In genomic region chr10:116787893-116788665, GRCh38 we compare ENCODE assay signal across 8 cellular contexts. TPM values are rescaled to one million over a fixed set of nuclear protein-coding genes. Genes with fewer than 3 reads are reported as not detected.
DNase-seq lines count a peak whose midpoint lies in the region; ATAC-seq and TF ChIP-seq lines count a peak whose summit lies in the region.

No MANE protein-coding gene starts in this region.

- no peaks in the 10 kb centered on the region for H3K36me3 Mint-ChIP-seq in Calu3 (ENCODE audit: insufficient read depth, unreplicated experiment)

- H3K27me3 Mint-ChIP-seq in Calu3 (ENCODE audit: unreplicated experiment), result peaks cover 12% of the 10 kb centered on the region

- no peak for TF ChIP-seq EP300 in ovary (IDR thresholded peaks at IDR 0.05)

- peak; percentile 73 for DNase-seq in Calu3
- peak; percentile 39 for DNase-seq in HuH-7.5 (ENCODE audit: low spot score)
- DNase-seq in SK-MEL-5 (ENCODE audit: low read depth, low spot score), result peak; percentile 69
- DNase-seq in activated naive CD4-positive, alpha-beta T cell (lab: John Stamatoyannopoulos, UW), result peak; percentile 34 to 74 (median 62)
- peak; percentile 18 for DNase-seq in glomerular endothelial cell (ENCODE audit: extremely low read depth, low read depth, low spot score)
- DNase-seq in ovary, result peak; percentile 81 to 93 (median 90)
- DNase-seq in thyroid gland, result peak; percentile 83 to 87

- no peaks in the 10 kb centered on the region for H3K36me3 ChIP-seq in ovary
- no peaks in the 10 kb centered on the region for H3K36me3 ChIP-seq in thyroid gland

- H3K9me3 Mint-ChIP-seq in Calu3 (ENCODE audit: low read depth, unreplicated experiment), result no peaks in the 10 kb centered on the region

- H3K4me1 ChIP-seq in ovary (ENCODE audit: insufficient read depth) (no peaks in the 10 kb centered on the region), thyroid gland (peaks cover 7 to 10% of the 10 kb centered on the region in 2 donors)

- no peak for TF ChIP-seq POLR2A in ovary (IDR thresholded peaks at IDR 0.05)
- TF ChIP-seq POLR2A in thyroid gland (IDR thresholded peaks at IDR 0.05), result no peak

- H3K27ac ChIP-seq in ovary, result no peak overlapping the region
- H3K27ac ChIP-seq in thyroid gland, result peak overlapping the region in 2 of 3 donors; percentile 25 to 69

- BruUV-seq in Calu3 (replicated peaks; lab: Mats Ljungman, UMichigan), result no TSS peak

- H3K4me3 Mint-ChIP-seq in Calu3 (ENCODE audit: low read depth, unreplicated experiment), result peak overlapping the region; percentile 44

- peak; percentile 86 for ATAC-seq in GM21423 (IDR thresholded peaks at IDR 0.05; ENCODE audit: unreplicated experiment)

- no peaks in the 10 kb centered on the region for H3K27me3 ChIP-seq in ovary
- H3K27me3 ChIP-seq in thyroid gland, result no peaks in the 10 kb centered on the region

- no peak overlapping the region for H3K27ac Mint-ChIP-seq in Calu3 (ENCODE audit: unreplicated experiment)

- H3K4me3 ChIP-seq in ovary, result no peak overlapping the region
- H3K4me3 ChIP-seq in thyroid gland (replicated peaks in 1 of 3), result peak overlapping the region in 1 of 3 donors; percentile 28

- intact Hi-C loops in Calu3 (cut with micrococcal nuclease; ENCODE audit: unreplicated experiment), result loop anchor here (1.0 kb wide), 2 partner anchors 106 to 161 kb away; no protein-coding TSS in a partner anchor
- intact Hi-C loops in ovary (cut with DNase I), result loop anchor here (1.0 to 10.0 kb wide), 6 partner anchors 44 to 163 kb away; partner anchors contain the start of gene PNLIPRP2 (in 1 of the 4)
- intact Hi-C loops in thyroid gland (cut with DNase I), result loop anchor here (5.0 kb wide), 1 partner anchor 106 kb away; no protein-coding TSS in a partner anchor

- in situ Hi-C loops in SK-MEL-5 (cut with HindIII; ENCODE audit: low pct_unique_long_range_greater_than_20kb, low sequenced_read_pairs), result no loop called here

- no peaks in the 10 kb centered on the region for H3K4me1 Mint-ChIP-seq in Calu3 (ENCODE audit: low read depth, unreplicated experiment)

- CTCF ChIA-PET in Calu3 (lab: Charles Lee), result interaction anchor here (0.8 to 2.5 kb wide), 8 partner anchors 10 to 387 kb away, joined by 3 to 13 read pairs (median 5); no protein-coding TSS in a partner anchor

- H3K9me3 ChIP-seq in ovary (no peaks in the 10 kb centered on the region), thyroid gland (no peaks in the 10 kb centered on the region)

- peak; percentile 93 for TF ChIP-seq CTCF in Calu3 (IDR thresholded peaks at IDR 0.05; ENCODE audit: unreplicated experiment)
- TF ChIP-seq CTCF in ovary (IDR thresholded peaks at IDR 0.05), result peak; percentile 94 to 96 (median 96)
- TF ChIP-seq CTCF in thyroid gland (IDR thresholded peaks at IDR 0.05), result peak; percentile 94 to 99 (median 98)

- 4 to 6% (median 5%) methylated on average over 29 of the region's 29 CpGs for WGBS in ovary, 3 donors
- 1 to 2% methylated on average over 29 of the region's 29 CpGs for WGBS in thyroid gland, 2 donors

RNA-seq across cellular contexts. Expression of gene HSPA12A, which starts 45.7 kb away (rescaled TPM):
- 2.4 and 3.2 TPM in 2 replicates for total RNA-seq in Calu3 (2022)
- total RNA-seq in SK-MEL-5 (2014; rRNA removed; shearing (Covaris generic)), result 10.4 and 12.5 TPM in 2 replicates
- 10.8 and 13.6 TPM in 2 replicates for polyA plus RNA-seq in SK-MEL-5 (2015; cell fraction: cytosol; rRNA removed)
- 40.8 and 43.4 TPM in 2 replicates for polyA plus RNA-seq in SK-MEL-5 (2015; cell fraction: nucleus; rRNA removed)
- 0.76 and 3.0 TPM in 2 replicates for total RNA-seq in glomerular endothelial cell
- 10 to 100 TPM; 27.7 to 47.5 (median 40.5) TPM for total RNA-seq in ovary
- polyA plus RNA-seq in ovary, result 10 to 100 TPM; 16.0 to 34.3 TPM
- 10 to 100 TPM; 22.6 to 37.3 (median 34.6) TPM for total RNA-seq in thyroid gland

Comparison
In these comparisons a context has a peak if more than half of its experiments do, and no peak if none do; other contexts are left out.
1. DNase-seq: peak in every context shown above with its lines; median percentile 90 in ovary; 85 in thyroid gland; 73 in Calu3; 69 in SK-MEL-5; 62 in activated naive CD4-positive, alpha-beta T cell; 39 in HuH-7.5; 18 in glomerular endothelial cell.
2. H3K27ac ChIP-seq: peak in thyroid gland (2 of 3); none in ovary (0 of 2).
3. Peak in every context shown above with its lines, with median percentiles within 50 percentile points of each other: CTCF ChIP-seq.